In the genomic region with DNA sequence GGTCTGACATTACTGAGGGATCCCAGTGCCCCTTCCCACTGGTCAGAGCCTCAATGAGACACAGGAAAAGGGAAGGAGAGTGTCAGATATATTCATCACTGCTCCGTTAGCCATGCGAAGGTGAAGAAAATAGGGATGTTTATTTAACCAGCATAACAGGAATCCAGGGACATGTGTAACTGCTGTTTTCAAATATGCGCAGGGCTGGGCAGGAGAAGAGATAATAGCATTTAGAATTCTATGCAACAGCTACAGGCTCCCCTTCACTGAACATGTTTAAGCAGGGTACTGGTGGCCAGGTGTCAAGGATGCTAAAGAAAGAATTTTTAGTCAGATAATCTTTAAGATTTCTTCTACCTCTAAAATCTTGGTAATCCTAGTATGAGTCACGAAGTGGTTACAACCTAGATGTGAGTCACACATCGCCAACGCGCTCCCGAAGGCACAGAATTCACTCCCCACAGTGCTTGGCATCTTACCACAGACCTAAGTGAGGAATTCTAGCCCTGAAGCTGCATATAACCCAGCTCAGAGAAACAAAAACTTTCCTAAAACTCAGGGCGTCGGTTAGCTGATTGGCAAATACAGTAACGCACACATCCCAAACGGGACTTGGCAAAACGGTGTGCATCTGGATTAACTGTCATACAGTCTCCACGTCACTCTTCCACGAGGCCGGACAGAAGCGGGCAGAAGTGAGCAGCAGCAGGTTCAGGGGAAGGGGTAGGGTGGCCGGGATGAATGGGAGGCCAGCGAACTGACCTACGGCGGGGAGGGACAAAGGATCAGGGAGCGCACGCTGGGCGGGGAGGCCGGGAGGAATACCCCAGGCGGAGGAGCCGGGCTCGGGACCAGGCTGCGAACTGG, we compare ENCODE assay signal across 1 cellular context.
TF ChIP-seq lines count a peak whose summit lies in the region.

No MANE protein-coding gene starts in this region.

TF ChIP-seq in K562, 482 proteins besides CTCF, POLR2A, EP300 and RAD21 (continued from another document and continues in another):
- no peak for TF ChIP-seq ZNF253 (CRISPR knock-in tag; conservative IDR thresholded peaks at IDR 0.05)
- TF ChIP-seq ILF3 (IDR thresholded peaks at IDR 0.05; ENCODE audit: borderline replicate concordance), result no peak
- TF ChIP-seq CBFA2T2 (conservative IDR thresholded peaks at IDR 0.05), result no peak
- peak; percentile 69 for TF ChIP-seq FOS (IDR thresholded peaks at IDR 0.05; ENCODE audit: extremely low read depth, insufficient read length)
- TF ChIP-seq TBP (optimal IDR thresholded peaks at IDR 0.05; ENCODE audit: low read depth, low read length), result peak; percentile 36
- no peak for TF ChIP-seq ZNF778 (CRISPR knock-in tag; IDR thresholded peaks at IDR 0.05)
- TF ChIP-seq KLF10 (CRISPR knock-in tag; IDR thresholded peaks at IDR 0.05), result no peak
- TF ChIP-seq BRF1 (IDR thresholded peaks at IDR 0.05; ENCODE audit: borderline replicate concordance, extremely low read depth, insufficient read length), result no peak
- peak; percentile 46; the same call in 1 of the 2 replicates for TF ChIP-seq MAX (CRISPR knock-in tag; IDR thresholded peaks at IDR 0.05)
- no peak for TF ChIP-seq RBM39 (optimal IDR thresholded peaks at IDR 0.05; ENCODE audit: low read depth, low read length)
- no peak for TF ChIP-seq ZNF518B (CRISPR knock-in tag; IDR thresholded peaks at IDR 0.05)
- TF ChIP-seq, protein P1, sequence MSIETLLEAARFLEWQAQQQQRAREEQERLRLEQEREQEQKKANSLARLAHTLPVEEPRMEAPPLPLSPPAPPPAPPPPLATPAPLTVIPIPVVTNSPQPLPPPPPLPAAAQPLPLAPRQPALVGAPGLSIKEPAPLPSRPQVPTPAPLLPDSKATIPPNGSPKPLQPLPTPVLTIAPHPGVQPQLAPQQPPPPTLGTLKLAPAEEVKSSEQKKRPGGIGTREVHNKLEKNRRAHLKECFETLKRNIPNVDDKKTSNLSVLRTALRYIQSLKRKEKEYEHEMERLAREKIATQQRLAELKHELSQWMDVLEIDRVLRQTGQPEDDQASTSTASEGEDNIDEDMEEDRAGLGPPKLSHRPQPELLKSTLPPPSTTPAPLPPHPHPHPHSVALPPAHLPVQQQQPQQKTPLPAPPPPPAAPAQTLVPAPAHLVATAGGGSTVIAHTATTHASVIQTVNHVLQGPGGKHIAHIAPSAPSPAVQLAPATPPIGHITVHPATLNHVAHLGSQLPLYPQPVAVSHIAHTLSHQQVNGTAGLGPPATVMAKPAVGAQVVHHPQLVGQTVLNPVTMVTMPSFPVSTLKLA (conservative IDR thresholded peaks at IDR 0.05), result peak in 1 of 2 experiments; percentile 48; a peak in 3 of 4 replicates
- TF ChIP-seq HDAC2 (IDR thresholded peaks at IDR 0.05), result no peak
- TF ChIP-seq ZNF143 (CRISPR knock-in tag; IDR thresholded peaks at IDR 0.05), result 0 out of 2 replicates have a peak, but pooled peaks have one; percentile 9
- no peak for TF ChIP-seq ATF1 (CRISPR knock-in tag; IDR thresholded peaks at IDR 0.05)
- TF ChIP-seq ATF1 (tag; IDR thresholded peaks at IDR 0.05), result peak; percentile 73
- 0 out of 2 replicates have a peak, but pooled peaks have one; percentile 27 for TF ChIP-seq TEAD4 (IDR thresholded peaks at IDR 0.05; ENCODE audit: low read length)
- no peak for TF ChIP-seq TEAD4 (CRISPR knock-in tag; IDR thresholded peaks at IDR 0.05; ENCODE audit: borderline replicate concordance)
- TF ChIP-seq JUNB (CRISPR knock-in tag; conservative IDR thresholded peaks at IDR 0.05), result peak; percentile 65
- TF ChIP-seq HEY1 (CRISPR knock-in tag; IDR thresholded peaks at IDR 0.05; ENCODE audit: borderline replicate concordance), result no peak
- TF ChIP-seq CCNT2 (IDR thresholded peaks at IDR 0.05; ENCODE audit: borderline replicate concordance, extremely low read depth, insufficient read length, low read depth, low read length), result no peak
- no peak for TF ChIP-seq TRIM28 (IDR thresholded peaks at IDR 0.05)
- TF ChIP-seq, protein P2, sequence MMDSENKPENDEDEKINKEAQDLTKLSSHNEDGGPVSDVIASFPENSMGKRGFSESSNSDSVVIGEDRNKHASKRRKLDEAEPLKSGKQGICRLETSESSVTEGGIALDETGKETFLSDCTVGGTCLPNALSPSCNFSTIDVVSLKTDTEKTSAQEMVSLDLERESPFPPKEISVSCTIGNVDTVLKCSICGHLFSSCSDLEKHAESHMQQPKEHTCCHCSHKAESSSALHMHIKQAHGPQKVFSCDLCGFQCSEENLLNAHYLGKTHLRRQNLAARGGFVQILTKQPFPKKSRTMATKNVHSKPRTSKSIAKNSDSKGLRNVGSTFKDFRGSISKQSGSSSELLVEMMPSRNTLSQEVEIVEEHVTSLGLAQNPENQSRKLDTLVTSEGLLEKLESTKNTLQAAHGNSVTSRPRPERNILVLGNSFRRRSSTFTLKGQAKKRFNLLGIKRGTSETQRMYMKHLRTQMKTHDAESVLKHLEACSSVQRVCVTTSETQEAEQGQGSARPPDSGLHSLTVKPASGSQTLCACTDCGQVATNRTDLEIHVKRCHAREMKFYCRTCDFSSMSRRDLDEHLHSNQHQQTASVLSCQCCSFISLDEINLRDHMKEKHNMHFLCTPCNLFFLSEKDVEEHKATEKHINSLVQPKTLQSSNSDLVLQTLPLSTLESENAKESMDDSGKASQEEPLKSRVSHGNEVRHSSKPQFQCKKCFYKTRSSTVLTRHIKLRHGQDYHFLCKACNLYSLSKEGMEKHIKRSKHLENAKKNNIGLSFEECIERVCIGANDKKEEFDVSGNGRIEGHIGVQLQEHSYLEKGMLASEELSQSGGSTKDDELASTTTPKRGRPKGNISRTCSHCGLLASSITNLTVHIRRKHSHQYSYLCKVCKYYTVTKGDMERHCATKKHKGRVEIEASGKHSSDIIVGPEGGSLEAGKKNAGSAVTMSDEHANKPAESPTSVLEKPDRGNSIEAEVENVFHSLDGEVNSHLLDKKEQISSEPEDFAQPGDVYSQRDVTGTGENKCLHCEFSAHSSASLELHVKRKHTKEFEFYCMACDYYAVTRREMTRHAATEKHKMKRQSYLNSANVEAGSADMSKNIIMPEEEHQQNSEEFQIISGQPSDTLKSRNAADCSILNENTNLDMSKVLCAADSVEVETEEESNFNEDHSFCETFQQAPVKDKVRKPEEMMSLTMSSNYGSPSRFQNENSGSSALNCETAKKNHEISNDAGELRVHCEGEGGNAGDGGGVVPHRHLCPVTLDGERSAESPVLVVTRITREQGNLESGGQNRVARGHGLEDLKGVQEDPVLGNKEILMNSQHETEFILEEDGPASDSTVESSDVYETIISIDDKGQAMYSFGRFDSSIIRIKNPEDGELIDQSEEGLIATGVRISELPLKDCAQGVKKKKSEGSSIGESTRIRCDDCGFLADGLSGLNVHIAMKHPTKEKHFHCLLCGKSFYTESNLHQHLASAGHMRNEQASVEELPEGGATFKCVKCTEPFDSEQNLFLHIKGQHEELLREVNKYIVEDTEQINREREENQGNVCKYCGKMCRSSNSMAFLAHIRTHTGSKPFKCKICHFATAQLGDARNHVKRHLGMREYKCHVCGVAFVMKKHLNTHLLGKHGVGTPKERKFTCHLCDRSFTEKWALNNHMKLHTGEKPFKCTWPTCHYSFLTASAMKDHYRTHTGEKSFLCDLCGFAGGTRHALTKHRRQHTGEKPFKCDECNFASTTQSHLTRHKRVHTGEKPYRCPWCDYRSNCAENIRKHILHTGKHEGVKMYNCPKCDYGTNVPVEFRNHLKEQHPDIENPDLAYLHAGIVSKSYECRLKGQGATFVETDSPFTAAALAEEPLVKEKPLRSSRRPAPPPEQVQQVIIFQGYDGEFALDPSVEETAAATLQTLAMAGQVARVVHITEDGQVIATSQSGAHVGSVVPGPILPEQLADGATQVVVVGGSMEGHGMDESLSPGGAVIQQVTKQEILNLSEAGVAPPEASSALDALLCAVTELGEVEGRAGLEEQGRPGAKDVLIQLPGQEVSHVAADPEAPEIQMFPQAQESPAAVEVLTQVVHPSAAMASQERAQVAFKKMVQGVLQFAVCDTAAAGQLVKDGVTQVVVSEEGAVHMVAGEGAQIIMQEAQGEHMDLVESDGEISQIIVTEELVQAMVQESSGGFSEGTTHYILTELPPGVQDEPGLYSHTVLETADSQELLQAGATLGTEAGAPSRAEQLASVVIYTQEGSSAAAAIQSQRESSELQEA (IDR thresholded peaks at IDR 0.05; ENCODE audit: low read depth), result no peak
- TF ChIP-seq ARNT (IDR thresholded peaks at IDR 0.05), result no peak
- TF ChIP-seq MGA (IDR thresholded peaks at IDR 0.05), result peak; percentile 66
- no peak for TF ChIP-seq MECOM (CRISPR knock-in tag; IDR thresholded peaks at IDR 0.05)
